In genomic region chr4:47531241-47531953, GRCh38 we compare ENCODE assay signal across 9 cellular contexts. TPM values are rescaled to one million over a fixed set of nuclear protein-coding genes. Genes with fewer than 3 reads are reported as not detected.
A peak's percentile ranks its signal among the peaks of the same experiment; 100 is the strongest.
DNase-seq lines count a peak whose midpoint lies in the region; ATAC-seq and TF ChIP-seq lines count a peak whose summit lies in the region.
"Had no signal": no experiment of that assay in that cellular context is flagged by ENCODE, and none has a peak within 500 bp of the region (broad histone marks: within the 10 kb centered on the region; RNA-seq: fewer than 3 reads in every experiment).

No MANE protein-coding gene starts in this region.

- no peaks in the 10 kb centered on the region for H3K27me3 ChIP-seq in Peyer's patch
- H3K27me3 ChIP-seq in adipocyte (replicated peaks; ENCODE audit: control insufficient read depth, insufficient read depth, low read length) = no peaks in the 10 kb centered on the region
- no peaks in the 10 kb centered on the region for H3K27me3 ChIP-seq in H7 (ENCODE audit: control insufficient read depth, insufficient read depth, low read length)

- peak overlapping the region; percentile 60 for H3K9ac ChIP-seq in adipocyte (ENCODE audit: low read length)

- H3K9me3 ChIP-seq in Peyer's patch = no peaks in the 10 kb centered on the region
- peaks cover 10% of the 10 kb centered on the region for H3K9me3 ChIP-seq in adipocyte (ENCODE audit: control insufficient read depth, low read length)

- peaks cover 0 to 14% (median 5%) of the 10 kb centered on the region in 4 donors for H3K4me1 ChIP-seq in Peyer's patch
- H3K4me1 ChIP-seq in adipocyte (ENCODE audit: control insufficient read depth, insufficient read depth, low read length) = peaks cover 26% of the 10 kb centered on the region

- peak; percentile 88 for ATAC-seq in HG02970 (IDR thresholded peaks at IDR 0.05; ENCODE audit: low FRiP score, unreplicated experiment)

- H3K4me3 ChIP-seq in Peyer's patch = no peak overlapping the region
- H3K4me3 ChIP-seq in adipocyte (ENCODE audit: low read length) = peak overlapping the region; percentile 12
- no peak overlapping the region for H3K4me3 ChIP-seq in H7 (ENCODE audit: insufficient read depth, low read depth, low read length)

- DNase-seq in NCI-H82 (lab: John Stamatoyannopoulos, UW) (peak; percentile 3), NCI-H82 treated with DMSO at 0.1 percent for 48 hours (lab: John Stamatoyannopoulos, UW; ENCODE audit: unreplicated experiment) (no peak), Peyer's patch (peak in 2 of 3 donors; percentile 67 to 85), adipocyte (ENCODE audit: low read depth) (peak; percentile 59), iPS-NIHi7 (ENCODE audit: extremely low spot score) (peak; percentile 30), H7 (no peak)
- DNase-seq in stimulated activated CD8-positive, alpha-beta memory T cell treated with anti-CD3 and anti-CD28 coated beads, Interleukin-2, amount 100 ng/mL, for 48 hours (ENCODE audit: low read depth in 2 of 2) = peak; percentile 18 to 24

- no peak for TF ChIP-seq POLR2A in Peyer's patch (IDR thresholded peaks at IDR 0.05)

- H3K36me3 ChIP-seq in Peyer's patch (no peaks in the 10 kb centered on the region), adipocyte (ENCODE audit: control insufficient read depth, insufficient read depth, low read length, severe bottlenecking) (peaks cover 23% of the 10 kb centered on the region), H7 (replicated peaks; ENCODE audit: control insufficient read depth, insufficient read depth, low read length) (no peaks in the 10 kb centered on the region)

- peak overlapping the region in 2 of 4 donors; percentile 27 to 49 for H3K27ac ChIP-seq in Peyer's patch
- H3K27ac ChIP-seq: 22Rv1 had no signal

- no peak for TF ChIP-seq CTCF in Peyer's patch (IDR thresholded peaks at IDR 0.05)

RNA-seq across cellular contexts. Expression of gene ATP10D, which starts 46.3 kb away (rescaled TPM):
- total RNA-seq in Peyer's patch = 10 to 100 TPM in 2 of 4 donors, 1 to 10 TPM in 2; 4.4 to 15.7 (median 10.0) TPM
- 0.63 and 0.66 TPM in 2 replicates for total RNA-seq in H7 (2014; rRNA removed; shearing (Covaris generic))

Comparison
In these comparisons a context has a peak if more than half of its experiments do, and no peak if none do; other contexts are left out.
1. DNase-seq: peak in NCI-H82 (single experiment), Peyer's patch (2 of 3), adipocyte (single experiment), iPS-NIHi7 (single experiment) and stimulated activated CD8-positive, alpha-beta memory T cell treated with anti-CD3 and anti-CD28 coated beads, Interleukin-2, amount 100 ng/mL, for 48 hours (2 of 2); none in NCI-H82 treated with DMSO at 0.1 percent for 48 hours (single experiment) and H7 (single experiment).